11 cellular contexts compared by ENCODE assay signal in genomic region chr13:24709186-24709913, GRCh38. TPM values are rescaled to one million over a fixed set of nuclear protein-coding genes. Genes with fewer than 3 reads are reported as not detected.
A peak's percentile ranks its signal among the peaks of the same experiment; 100 is the strongest.
DNase-seq lines count a peak whose midpoint lies in the region; ATAC-seq and TF ChIP-seq lines count a peak whose summit lies in the region.
"Had no signal": no experiment of that assay in that cellular context is flagged by ENCODE, and none has a peak within 500 bp of the region (broad histone marks: within the 10 kb centered on the region; RNA-seq: fewer than 3 reads in every experiment).

No MANE protein-coding gene starts in this region.

- peaks cover 15% of the 10 kb centered on the region for H3K4me1 Mint-ChIP-seq in CD8-positive, alpha-beta T cell (ENCODE audit: low read depth)
- H3K4me1 Mint-ChIP-seq in GM23338 = peaks cover 4% of the 10 kb centered on the region

- no peak overlapping the region for H2AFZ ChIP-seq in GM23338

- no peaks in the 10 kb centered on the region for H3K9me2 ChIP-seq in GM23338 (ENCODE audit: insufficient read depth)

- H3K27me3 ChIP-seq in CD8-positive, alpha-beta T cell (ENCODE audit: insufficient read depth, low read length) = no peaks in the 10 kb centered on the region
- H3K27me3 ChIP-seq in GM23338 (ENCODE audit: insufficient read depth) (no peaks in the 10 kb centered on the region), transverse colon (no peaks in the 10 kb centered on the region)

- DNase-seq in CD8-positive, alpha-beta T cell = peak; percentile 31 to 86 (median 62)
- DNase-seq in GM23338 (ENCODE audit: low spot score) (peak; percentile 26), T-helper 2 cell (peak; percentile 12 to 92 (median 42)), transverse colon (peak; percentile 20), HCEC 1CT (no peak), EL (no peak), anterior cingulate cortex (lab: John Stamatoyannopoulos, UW) (no peak)
- peak; percentile 77 for DNase-seq in central memory CD4-positive, alpha-beta T cell
- DNase-seq: left cardiac atrium had no signal

- CTCF ChIA-PET in CD8-positive, alpha-beta T cell (lab: Charles Lee) = interaction anchor here (0.7 to 6.5 kb wide), 5 partner anchors 10 to 129 kb away, joined by 3 to 38 read pairs (median 6); no protein-coding TSS in a partner anchor

- TF ChIP-seq POLR2A in transverse colon (IDR thresholded peaks at IDR 0.05) = no peak

- WGBS in transverse colon (ENCODE audit: low coverage in 1 of 2), 2 donors = 59 to 71% methylated on average over 3 to 18 of the region's 18 CpGs

- H3K27me3 Mint-ChIP-seq in CD8-positive, alpha-beta T cell (ENCODE audit: low read depth) = peaks cover under 1% of the 10 kb centered on the region
- peaks cover 6% of the 10 kb centered on the region for H3K27me3 Mint-ChIP-seq in GM23338 (ENCODE audit: insufficient read depth, low read depth, poor library complexity)

- peak overlapping the region; percentile 5 for H3K27ac ChIP-seq in CD8-positive, alpha-beta T cell (ENCODE audit: low read depth, low read length)
- H3K27ac ChIP-seq in GM23338 (ENCODE audit: low read depth) (no peak overlapping the region), transverse colon (no peak overlapping the region)
- H3K27ac ChIP-seq: C4-2B had no signal

- POLR2A ChIA-PET in CD8-positive, alpha-beta T cell (lab: Charles Lee) = interaction anchor here (1.1 kb wide), 1 partner anchor 23 kb away, joined by 3 read pairs; no protein-coding TSS in a partner anchor

- no peak for TF ChIP-seq EP300 in transverse colon (IDR thresholded peaks at IDR 0.05; ENCODE audit: low read depth)

- no peak overlapping the region for H3K4me2 ChIP-seq in GM23338

- in situ Hi-C loops in transverse colon (cut with MboI; ENCODE audit: low pct_ligation_motif_present in 1 of 4, low pct_unique_long_range_greater_than_20kb in 1 of 4, low sequenced_read_pairs in 3 of 4) = no loop called here

- no peaks in the 10 kb centered on the region for H4K20me1 ChIP-seq in GM23338 (replicated peaks; ENCODE audit: insufficient read depth)

- H3K36me3 Mint-ChIP-seq in CD8-positive, alpha-beta T cell = no peaks in the 10 kb centered on the region
- H3K36me3 Mint-ChIP-seq in GM23338 (ENCODE audit: low read depth) = no peaks in the 10 kb centered on the region

- H3K9me3 ChIP-seq in CD8-positive, alpha-beta T cell (ENCODE audit: low read length) = no peaks in the 10 kb centered on the region
- H3K9me3 ChIP-seq in transverse colon = no peaks in the 10 kb centered on the region

- peaks cover 11% of the 10 kb centered on the region for H3K4me1 ChIP-seq in CD8-positive, alpha-beta T cell (ENCODE audit: insufficient read depth, low read length)
- H3K4me1 ChIP-seq in GM23338 (ENCODE audit: insufficient read depth) (no peaks in the 10 kb centered on the region), transverse colon (no peaks in the 10 kb centered on the region)

- H3F3A ChIP-seq in GM23338 (replicated peaks; ENCODE audit: low read depth) = no peaks in the 10 kb centered on the region

- ATAC-seq in CD8-positive, alpha-beta T cell = peak; percentile 96
- peak; percentile 65 for ATAC-seq in GM23338

- no peaks in the 10 kb centered on the region for H3K79me2 ChIP-seq in GM23338 (replicated peaks; ENCODE audit: insufficient read depth)

- intact Hi-C loops in CD8-positive, alpha-beta T cell (cut with DNase I, micrococcal nuclease) = no loop called here
- intact Hi-C loops in transverse colon (cut with DNase I; ENCODE audit: low total_unique reads) = no loop called here

- H3K4me3 ChIP-seq in CD8-positive, alpha-beta T cell (ENCODE audit: low read depth, low read length) = peak overlapping the region; percentile 10
- H3K4me3 ChIP-seq in GM23338 (no peak overlapping the region), transverse colon (no peak overlapping the region)

- TF ChIP-seq CTCF in CD8-positive, alpha-beta T cell (IDR thresholded peaks at IDR 0.05) = no peak
- TF ChIP-seq CTCF in GM23338 (conservative IDR thresholded peaks at IDR 0.05; ENCODE audit: low read depth in 2 of 2) (no peak), transverse colon (IDR thresholded peaks at IDR 0.05) (no peak)

- H3K27ac Mint-ChIP-seq in CD8-positive, alpha-beta T cell = peak overlapping the region; percentile 86
- no peak overlapping the region for H3K27ac Mint-ChIP-seq in GM23338

- no peaks in the 10 kb centered on the region for H3K36me3 ChIP-seq in CD8-positive, alpha-beta T cell (ENCODE audit: insufficient read depth, low read length)
- H3K36me3 ChIP-seq in GM23338 (ENCODE audit: insufficient read depth) = no peaks in the 10 kb centered on the region
- H3K36me3 ChIP-seq in transverse colon = no peaks in the 10 kb centered on the region

- H3K9me3 Mint-ChIP-seq in CD8-positive, alpha-beta T cell = no peaks in the 10 kb centered on the region
- H3K9me3 Mint-ChIP-seq in GM23338 = no peaks in the 10 kb centered on the region

- peak overlapping the region; percentile 55 for H3K4me3 Mint-ChIP-seq in CD8-positive, alpha-beta T cell
- H3K4me3 Mint-ChIP-seq in GM23338 = no peak overlapping the region

TF ChIP-seq in GM23338, 12 proteins besides CTCF, POLR2A, EP300 and RAD21:
- no peak for TF ChIP-seq EZH2phosphoT487 (IDR thresholded peaks at IDR 0.05; ENCODE audit: unreplicated experiment)
- TF ChIP-seq EZH2 (IDR thresholded peaks at IDR 0.05; ENCODE audit: low read depth, unreplicated experiment) = no peak
- no peak for TF ChIP-seq REST (IDR thresholded peaks at IDR 0.05; ENCODE audit: unreplicated experiment)
- TF ChIP-seq NANOG (IDR thresholded peaks at IDR 0.05; ENCODE audit: borderline replicate concordance) = no peak
- no peak for TF ChIP-seq ZNF114 (CRISPR knock-in tag; IDR thresholded peaks at IDR 0.05)

RNA-seq across cellular contexts. Expression of gene ATP12A, which starts 29.1 kb away (rescaled TPM):
- total RNA-seq in CD8-positive, alpha-beta T cell = not detected
- 0.78 and 1.0 TPM in 2 replicates for total RNA-seq in GM23338 (2014; rRNA removed; shearing (Covaris generic))
- polyA plus RNA-seq in GM23338 (2016; fragmentation: Nextera tagmentation; extraction: Ambion mirVana) = 0.19 and 0.40 TPM in 2 replicates
- total RNA-seq in transverse colon = under 1 TPM in 1 of 4 donors, not detected in 3; 0.14 TPM
- total RNA-seq: left cardiac atrium had no signal

RNA-seq across cellular contexts. Expression of gene RNF17, which starts 54.6 kb away (rescaled TPM):
- not detected for total RNA-seq in CD8-positive, alpha-beta T cell
- not detected in 2 replicates for total RNA-seq in GM23338 (2014; rRNA removed; shearing (Covaris generic))
- polyA plus RNA-seq in GM23338 (2016; fragmentation: Nextera tagmentation; extraction: Ambion mirVana) = 0.16 TPM in 1 of 2 replicates, not detected in the other
- not detected for total RNA-seq in transverse colon
- total RNA-seq: left cardiac atrium; T-helper 2 cell treated with Interferon-gamma antibody and Interleukin-4, amounts not matched to agents 100 ng/mL and 5 ng/mL, for 36 hours had no signal

Comparison
In these comparisons a context has a peak if more than half of its experiments do, and no peak if none do; other contexts are left out.
1. DNase-seq: peak in CD8-positive, alpha-beta T cell (7 of 7), GM23338 (single experiment), T-helper 2 cell (5 of 5), central memory CD4-positive, alpha-beta T cell (single experiment) and transverse colon (single experiment); none in HCEC 1CT (single experiment), EL (single experiment) and anterior cingulate cortex (0 of 58).